In genomic region chr17:75361344-75361743, GRCh38 we compare ENCODE assay signal across 1 cellular context.
TF ChIP-seq lines count a peak whose summit lies in the region.

No MANE protein-coding gene starts in this region.

TF ChIP-seq in GM12878, 131 proteins besides CTCF, POLR2A, EP300 and RAD21:
- TF ChIP-seq ZBTB33 (IDR thresholded peaks at IDR 0.05) (no peak), PAX5 (IDR thresholded peaks at IDR 0.05; ENCODE audit: borderline replicate concordance, low read depth, low read length) (no peak), SPI1 (IDR thresholded peaks at IDR 0.05; ENCODE audit: borderline replicate concordance, insufficient read depth, low read depth, low read length) (no peak), CEBPZ (IDR thresholded peaks at IDR 0.05; ENCODE audit: low read depth, low read length) (no peak)
